Comparison of ENCODE assay signal across 13 cellular contexts in the genomic region with DNA sequence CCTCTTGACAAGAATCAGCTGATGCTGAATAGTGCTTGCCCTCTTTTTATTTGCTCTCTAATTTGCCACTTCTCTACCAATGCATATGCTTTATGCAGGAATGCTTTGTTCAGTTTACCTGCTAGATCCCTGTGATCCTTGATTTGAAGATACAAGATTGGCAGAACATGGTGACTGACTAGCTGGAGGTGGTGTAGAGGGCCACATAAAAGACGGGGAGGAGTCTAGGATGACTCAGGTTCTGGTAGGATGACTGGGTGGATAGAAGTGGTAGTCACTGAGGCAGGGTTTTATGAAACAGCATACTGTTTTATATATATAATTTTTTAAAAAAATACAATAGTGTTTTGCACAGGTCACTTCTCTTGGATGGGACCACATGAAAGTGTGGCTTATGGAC. TPM values are rescaled to one million over a fixed set of nuclear protein-coding genes. Genes with fewer than 3 reads are reported as not detected.
DNase-seq lines count a peak whose midpoint lies in the region; ATAC-seq, FAIRE-seq and TF ChIP-seq lines count a peak whose summit lies in the region.
"Had no signal": no experiment of that assay in that cellular context is flagged by ENCODE, and none has a peak within 500 bp of the region (broad histone marks: within the 10 kb centered on the region; RNA-seq: fewer than 3 reads in every experiment).

No MANE protein-coding gene starts in this region.

- H4K20me1 ChIP-seq in keratinocyte (ENCODE audit: control insufficient read depth, extremely low read depth, insufficient read depth, low read length), result no peaks in the 10 kb centered on the region

- no peak overlapping the region for H3K4me3 ChIP-seq in keratinocyte (ENCODE audit: control insufficient read depth in 2 of 3, extremely low read depth in 1 of 3, insufficient read depth in 2 of 3, low read depth in 1 of 3, low read length in 3 of 3)
- H3K4me3 ChIP-seq in dorsolateral prefrontal cortex, result no peak overlapping the region
- H3K4me3 ChIP-seq: neural progenitor cell, testis had no signal

- CTCF ChIA-PET in CD4-positive, alpha-beta T cell (lab: Charles Lee), result no interaction called here

- peaks cover 36% of the 10 kb centered on the region for H3K36me3 Mint-ChIP-seq in activated T-helper 2 cell treated with anti-CD3 and anti-CD28 coated beads, Interferon-gamma antibody, Interleukin-2, Interleukin-4, amounts not matched to agents 10 μg/mL and 5 μg/mL and 100 μg/mL, durations not matched to agents 14 hours and 24 hours and 36 hours (ENCODE audit: low read depth)
- peaks cover 27% of the 10 kb centered on the region for H3K36me3 Mint-ChIP-seq in CD4-positive, alpha-beta T cell (ENCODE audit: low read depth)

- ATAC-seq in CD4-positive, alpha-beta T cell (ENCODE audit: poor library complexity), result no peak
- ATAC-seq in HG02588 (IDR thresholded peaks at IDR 0.05; ENCODE audit: unreplicated experiment), result no peak

- intact Hi-C loops in activated T-helper 2 cell treated with anti-CD3 and anti-CD28 coated beads, Interferon-gamma antibody, Interleukin-2, Interleukin-4, amounts not matched to agents 10 μg/mL and 5 μg/mL and 100 μg/mL, durations not matched to agents 14 hours and 24 hours and 36 hours (cut with micrococcal nuclease), result no loop called here
- intact Hi-C loops in dorsolateral prefrontal cortex (cut with DNase I), result no loop called here
- intact Hi-C loops in CD4-positive, alpha-beta T cell (cut with DNase I, micrococcal nuclease), result no loop called here

- no peaks in the 10 kb centered on the region for H3K27me3 ChIP-seq in keratinocyte (ENCODE audit: control insufficient read depth, extremely low read depth, insufficient read depth, low read length)
- no peaks in the 10 kb centered on the region for H3K27me3 ChIP-seq in dorsolateral prefrontal cortex
- H3K27me3 ChIP-seq in CD4-positive, alpha-beta T cell (ENCODE audit: control insufficient read depth, insufficient read depth, low read length), result no peaks in the 10 kb centered on the region
- H3K27me3 ChIP-seq: neural progenitor cell, testis had no signal

- dilution Hi-C loops in keratinocyte (cut with MboI; ENCODE audit: extremely low pct_ligation_motif_present, low sequenced_read_pairs), result no loop called here

- peak; percentile 68 for FAIRE-seq in keratinocyte (lab: Jason Lieb, UNC)

- no peak overlapping the region for H2AFZ ChIP-seq in keratinocyte (ENCODE audit: control insufficient read depth, low read length)
- H2AFZ ChIP-seq: neural progenitor cell had no signal

- TF ChIP-seq CTCF in keratinocyte (optimal IDR thresholded peaks at IDR 0.05 in 1 of 3, IDR thresholded peaks at IDR 0.05 in 1 of 3, conservative IDR thresholded peaks at IDR 0.05 in 1 of 3; ENCODE audit: extremely low read depth in 1 of 3, insufficient read depth in 2 of 3, low read length in 3 of 3) (no peak), dorsolateral prefrontal cortex (IDR thresholded peaks at IDR 0.05 in 54 of 56, conservative IDR thresholded peaks at IDR 0.05 in 2 of 56; ENCODE audit: low read depth in 1 of 56, partially characterized antibody in 56 of 56) (no peak)
- TF ChIP-seq CTCF in CD4-positive, alpha-beta T cell (IDR thresholded peaks at IDR 0.05), result no peak

- DNase-seq in AG20443 (ENCODE audit: low spot score) (peak; percentile 22), HT1080 (ENCODE audit: low read depth) (peak; percentile 70), keratinocyte (ENCODE audit: low read depth, low spot score) (peak; percentile 62), dorsolateral prefrontal cortex (no peak), NCI-H1694 (lab: John Stamatoyannopoulos, UW) (no peak)
- DNase-seq in activated T-helper 2 cell treated with anti-CD3 and anti-CD28 coated beads, Interferon-gamma antibody, Interleukin-2, Interleukin-4, amounts not matched to agents 10 μg/mL and 5 μg/mL and 100 μg/mL, durations not matched to agents 14 hours and 24 hours and 36 hours (ENCODE audit: low spot score), result no peak
- no peak for DNase-seq in CD4-positive, alpha-beta T cell
- DNase-seq: islet precursor cell, NCI-H1436 treated with DMSO at 0.1 percent for 48 hours, testis had no signal

- H3K9ac ChIP-seq in keratinocyte (ENCODE audit: control insufficient read depth, extremely low read depth, insufficient read depth, low read length), result no peak overlapping the region
- H3K9ac ChIP-seq: neural progenitor cell had no signal

- H3K9me1 ChIP-seq in keratinocyte (ENCODE audit: control insufficient read depth, extremely low read depth, insufficient read depth, low read length), result no peaks in the 10 kb centered on the region

- POLR2A ChIA-PET in CD4-positive, alpha-beta T cell (lab: Charles Lee), result no interaction called here

- H3K4me3 Mint-ChIP-seq in activated T-helper 2 cell treated with anti-CD3 and anti-CD28 coated beads, Interferon-gamma antibody, Interleukin-2, Interleukin-4, amounts not matched to agents 10 μg/mL and 5 μg/mL and 100 μg/mL, durations not matched to agents 14 hours and 24 hours and 36 hours (ENCODE audit: low read depth), result no peak overlapping the region
- H3K4me3 Mint-ChIP-seq in CD4-positive, alpha-beta T cell, result no peak overlapping the region
- H3K4me3 Mint-ChIP-seq: neural progenitor cell had no signal

- no peaks in the 10 kb centered on the region for H3K9me3 ChIP-seq in keratinocyte (ENCODE audit: control insufficient read depth, low read depth, low read length)
- no peaks in the 10 kb centered on the region for H3K9me3 ChIP-seq in CD4-positive, alpha-beta T cell (ENCODE audit: control insufficient read depth, low read length)
- H3K9me3 ChIP-seq: testis had no signal

- peak overlapping the region; percentile 69 for H3K27ac Mint-ChIP-seq in activated T-helper 2 cell treated with anti-CD3 and anti-CD28 coated beads, Interferon-gamma antibody, Interleukin-2, Interleukin-4, amounts not matched to agents 10 μg/mL and 5 μg/mL and 100 μg/mL, durations not matched to agents 14 hours and 24 hours and 36 hours
- no peak overlapping the region for H3K27ac Mint-ChIP-seq in CD4-positive, alpha-beta T cell
- H3K27ac Mint-ChIP-seq: neural progenitor cell had no signal

- H3K27ac ChIP-seq in keratinocyte (ENCODE audit: control insufficient read depth, insufficient read depth, low read length) (peak overlapping the region; percentile 66), dorsolateral prefrontal cortex (no peak overlapping the region)
- H3K27ac ChIP-seq in CD4-positive, alpha-beta T cell (ENCODE audit: low read depth, low read length), result no peak overlapping the region
- H3K27ac ChIP-seq: neural progenitor cell, testis had no signal

- H3K4me1 ChIP-seq in keratinocyte (ENCODE audit: control insufficient read depth, extremely low read depth, insufficient read depth, low read length), result peaks cover 67% of the 10 kb centered on the region
- H3K4me1 ChIP-seq: testis had no signal

- peaks cover 51% of the 10 kb centered on the region for H3K4me1 Mint-ChIP-seq in activated T-helper 2 cell treated with anti-CD3 and anti-CD28 coated beads, Interferon-gamma antibody, Interleukin-2, Interleukin-4, amounts not matched to agents 10 μg/mL and 5 μg/mL and 100 μg/mL, durations not matched to agents 14 hours and 24 hours and 36 hours (ENCODE audit: low read depth)
- peaks cover 56% of the 10 kb centered on the region for H3K4me1 Mint-ChIP-seq in CD4-positive, alpha-beta T cell (ENCODE audit: low read depth)

- H3K9me3 Mint-ChIP-seq in activated T-helper 2 cell treated with anti-CD3 and anti-CD28 coated beads, Interferon-gamma antibody, Interleukin-2, Interleukin-4, amounts not matched to agents 10 μg/mL and 5 μg/mL and 100 μg/mL, durations not matched to agents 14 hours and 24 hours and 36 hours, result no peaks in the 10 kb centered on the region
- no peaks in the 10 kb centered on the region for H3K9me3 Mint-ChIP-seq in CD4-positive, alpha-beta T cell
- H3K9me3 Mint-ChIP-seq: neural progenitor cell had no signal

- H3K79me2 ChIP-seq in keratinocyte (ENCODE audit: control insufficient read depth, insufficient read depth, low read length), result peaks cover 85% of the 10 kb centered on the region

- H3K36me3 ChIP-seq in keratinocyte (ENCODE audit: control insufficient read depth in 2 of 2, extremely low read depth in 1 of 2, insufficient read depth in 2 of 2, low read length in 2 of 2), result peaks cover 0 to 2% of the 10 kb centered on the region in 2 experiments
- H3K36me3 ChIP-seq: neural progenitor cell had no signal

- H3K4me2 ChIP-seq in keratinocyte (ENCODE audit: control insufficient read depth, extremely low read depth, insufficient read depth, low read depth, low read length), result no peak overlapping the region
- H3K4me2 ChIP-seq: neural progenitor cell had no signal

- no peaks in the 10 kb centered on the region for H3K27me3 Mint-ChIP-seq in activated T-helper 2 cell treated with anti-CD3 and anti-CD28 coated beads, Interferon-gamma antibody, Interleukin-2, Interleukin-4, amounts not matched to agents 10 μg/mL and 5 μg/mL and 100 μg/mL, durations not matched to agents 14 hours and 24 hours and 36 hours (ENCODE audit: low read depth)
- H3K27me3 Mint-ChIP-seq in CD4-positive, alpha-beta T cell, result no peaks in the 10 kb centered on the region

RNA-seq across cellular contexts. Expression of gene ADGRF3, which starts 6.3 kb away (rescaled TPM):
- total RNA-seq in HT1080 (2014; rRNA removed; shearing (Covaris generic)), result not detected in 2 replicates
- 0.02 and 0.07 TPM in 2 replicates for polyA plus RNA-seq in HT1080 (2015; cell fraction: cytosol; rRNA removed)
- polyA plus RNA-seq in HT1080 (2015; cell fraction: nucleus; rRNA removed), result 0.12 TPM in 1 of 2 replicates, not detected in the other
- 1.6 and 3.1 TPM in 2 replicates for total RNA-seq in activated T-helper 2 cell treated with anti-CD3 and anti-CD28 coated beads, Interferon-gamma antibody, Interleukin-2, Interleukin-4, amounts not matched to agents 10 μg/mL and 5 μg/mL and 100 μg/mL, durations not matched to agents 14 hours and 24 hours and 36 hours
- 0.08 to 0.27 TPM (median 0.17 TPM) in 3 replicates for polyA plus RNA-seq in keratinocyte
- polyA plus RNA-seq in keratinocyte (2011; ENCODE audit: low read depth), result not detected
- polyA plus RNA-seq in keratinocyte (2011; cell fraction: cytosol; rRNA removed), result 0.02 and 0.05 TPM in 2 replicates
- 0.28 and 0.43 TPM in 2 replicates for polyA plus RNA-seq in keratinocyte (2011; cell fraction: nucleus; rRNA removed)
- polyA plus RNA-seq in keratinocyte (2012; ENCODE audit: low replicate concordance), result 0.14 and 0.17 TPM in 2 replicates
- 0.20 TPM in 1 of 3 replicates, not detected in the others for polyA minus RNA-seq in keratinocyte
- polyA minus RNA-seq in keratinocyte (2011; cell fraction: cytosol; rRNA and poly(A)+ RNA removed), result not detected
- polyA minus RNA-seq in keratinocyte (2011; cell fraction: nucleus; rRNA and poly(A)+ RNA removed), result 0.42 TPM in 1 of 2 replicates, not detected in the other
- total RNA-seq in dorsolateral prefrontal cortex, result 1 to 10 TPM in 64 of 120 experiments, under 1 TPM in 56; 0.23 to 4.6 (median 1.0) TPM
- 1 to 10 TPM in 1 of 2 experiments, under 1 TPM in 1; 0.96 to 1.3 TPM for total RNA-seq in CD4-positive, alpha-beta T cell

RNA-seq across cellular contexts. Expression of gene SELENOI, which starts 6.9 kb away (rescaled TPM):
- total RNA-seq in HT1080 (2014; rRNA removed; shearing (Covaris generic)), result 15.5 and 19.0 TPM in 2 replicates
- 9.8 and 14.1 TPM in 2 replicates for polyA plus RNA-seq in HT1080 (2015; cell fraction: cytosol; rRNA removed)
- polyA plus RNA-seq in HT1080 (2015; cell fraction: nucleus; rRNA removed), result 18.9 and 24.9 TPM in 2 replicates
- 45.5 and 51.4 TPM in 2 replicates for total RNA-seq in activated T-helper 2 cell treated with anti-CD3 and anti-CD28 coated beads, Interferon-gamma antibody, Interleukin-2, Interleukin-4, amounts not matched to agents 10 μg/mL and 5 μg/mL and 100 μg/mL, durations not matched to agents 14 hours and 24 hours and 36 hours
- 15.2 to 38.1 TPM (median 30.3 TPM) in 3 replicates for polyA plus RNA-seq in keratinocyte
- 9.5 TPM for polyA plus RNA-seq in keratinocyte (2011; ENCODE audit: low read depth)
- 5.0 and 10.6 TPM in 2 replicates for polyA plus RNA-seq in keratinocyte (2011; cell fraction: cytosol; rRNA removed)
- 26.5 and 37.8 TPM in 2 replicates for polyA plus RNA-seq in keratinocyte (2011; cell fraction: nucleus; rRNA removed)
- polyA plus RNA-seq in keratinocyte (2012; ENCODE audit: low replicate concordance), result 12.7 and 16.7 TPM in 2 replicates
- polyA minus RNA-seq in keratinocyte, result 56.9 to 163 TPM (median 162 TPM) in 3 replicates
- 17.3 TPM for polyA minus RNA-seq in keratinocyte (2011; cell fraction: cytosol; rRNA and poly(A)+ RNA removed)
- polyA minus RNA-seq in keratinocyte (2011; cell fraction: nucleus; rRNA and poly(A)+ RNA removed), result 93.7 and 113 TPM in 2 replicates
- 10 to 100 TPM; 25.9 to 83.9 (median 61.6) TPM for total RNA-seq in dorsolateral prefrontal cortex
- 10 to 100 TPM; 27.7 to 31.5 TPM for total RNA-seq in CD4-positive, alpha-beta T cell

RNA-seq across cellular contexts. Expression of gene DRC1, which starts 48.8 kb away (rescaled TPM):
- not detected in 2 replicates for total RNA-seq in HT1080 (2014; rRNA removed; shearing (Covaris generic))
- polyA plus RNA-seq in HT1080 (2015; cell fraction: cytosol; rRNA removed), result not detected in 2 replicates
- polyA plus RNA-seq in HT1080 (2015; cell fraction: nucleus; rRNA removed), result not detected in 2 replicates
- not detected in 2 replicates for total RNA-seq in activated T-helper 2 cell treated with anti-CD3 and anti-CD28 coated beads, Interferon-gamma antibody, Interleukin-2, Interleukin-4, amounts not matched to agents 10 μg/mL and 5 μg/mL and 100 μg/mL, durations not matched to agents 14 hours and 24 hours and 36 hours
- not detected in 3 replicates for polyA plus RNA-seq in keratinocyte
- not detected for polyA plus RNA-seq in keratinocyte (2011; ENCODE audit: low read depth)
- polyA plus RNA-seq in keratinocyte (2011; cell fraction: cytosol; rRNA removed), result not detected in 2 replicates
- polyA plus RNA-seq in keratinocyte (2011; cell fraction: nucleus; rRNA removed), result not detected in 2 replicates
- polyA plus RNA-seq in keratinocyte (2012; ENCODE audit: low replicate concordance), result not detected in 2 replicates
- polyA minus RNA-seq in keratinocyte, result not detected in 3 replicates
- not detected for polyA minus RNA-seq in keratinocyte (2011; cell fraction: cytosol; rRNA and poly(A)+ RNA removed)
- not detected in 2 replicates for polyA minus RNA-seq in keratinocyte (2011; cell fraction: nucleus; rRNA and poly(A)+ RNA removed)
- total RNA-seq in dorsolateral prefrontal cortex, result 1 to 10 TPM; 1.0 to 6.9 (median 3.3) TPM
- total RNA-seq in CD4-positive, alpha-beta T cell, result not detected
- total RNA-seq: epithelial cell of proximal tubule had no signal

Comparison
In these comparisons a context has a peak if more than half of its experiments do, and no peak if none do; other contexts are left out.
1. DNase-seq: peak in AG20443 (single experiment), HT1080 (single experiment) and keratinocyte (single experiment); none in activated T-helper 2 cell treated with anti-CD3 and anti-CD28 coated beads, Interferon-gamma antibody, Interleukin-2, Interleukin-4, amounts not matched to agents 10 μg/mL and 5 μg/mL and 100 μg/mL, durations not matched to agents 14 hours and 24 hours and 36 hours (single experiment), dorsolateral prefrontal cortex (0 of 10), CD4-positive, alpha-beta T cell (0 of 10) and NCI-H1694 (single experiment).